Comparison of ENCODE assay signal across 7 cellular contexts in genomic region chr17:42609814-42610801, GRCh38. TPM values are rescaled to one million over a fixed set of nuclear protein-coding genes. Genes with fewer than 3 reads are reported as not detected.
DNase-seq lines count a peak whose midpoint lies in the region; ATAC-seq and TF ChIP-seq lines count a peak whose summit lies in the region.
"Not testable (repeated sequence)": the region's sequence is repeated elsewhere in the genome, so short reads cannot be mapped to it uniquely, and the experiment has no call there.

No MANE protein-coding gene starts in this region.

- H3K36me3 ChIP-seq in SJCRH30 (peaks cover 19% of the 10 kb centered on the region), liver (ENCODE audit: control insufficient read depth in 4 of 4, insufficient read depth in 3 of 4, low read depth in 1 of 4, low read length in 3 of 4) (peaks cover 8 to 28% (median 20%) of the 10 kb centered on the region in 4 donors)

- not testable (repeated sequence) for TF ChIP-seq RAD21 in liver (IDR thresholded peaks at IDR 0.05)

- TF ChIP-seq CTCF in HL-60 (IDR thresholded peaks at IDR 0.05; ENCODE audit: insufficient read depth, low read length); epithelial cell of proximal tubule (conservative IDR thresholded peaks at IDR 0.05; ENCODE audit: low read depth, low read length); liver (IDR thresholded peaks at IDR 0.05; ENCODE audit: low read depth, low read length, missing input control): not testable (repeated sequence)

- peak overlapping the region; percentile 31 to 78 for H3K9ac ChIP-seq in liver (ENCODE audit: low read depth in 1 of 2, low read length in 2 of 2)

- H3K27me3 ChIP-seq in HL-60 (ENCODE audit: insufficient read depth, poor library complexity, severe bottlenecking); SJCRH30; liver (ENCODE audit: control insufficient read depth in 4 of 4, insufficient read depth in 4 of 4, low read length in 3 of 4): not testable (repeated sequence)

- DNase-seq in HL-60 (ENCODE audit: low read depth in 1 of 2, low spot score in 1 of 2) (peak in 1 of 2 experiments; percentile 24), SJCRH30 (peak; percentile 79 to 81)
- DNase-seq in activated naive CD4-positive, alpha-beta T cell treated with Interleukin-2 at 50 U/mL for 16 hours, result peak; percentile 12
- DNase-seq in epithelial cell of proximal tubule (ENCODE audit: low read depth); sciatic nerve (ENCODE audit: low spot score): not testable (repeated sequence)

- peak overlapping the region; percentile 70 for H3K27ac ChIP-seq in HL-60 (replicated peaks)
- peak overlapping the region; percentile 75 for H3K27ac ChIP-seq in SJCRH30
- peak overlapping the region; percentile 43 to 62 for H3K27ac ChIP-seq in liver (ENCODE audit: low read depth in 1 of 2, low read length in 2 of 2)

- H3K4me3 ChIP-seq in HL-60 (replicated peaks; ENCODE audit: insufficient read depth, low read length) (peak overlapping the region; percentile 82), SJCRH30 (peak overlapping the region; percentile 77), epithelial cell of proximal tubule (ENCODE audit: low read depth, low read length) (peak overlapping the region; percentile 83), liver (ENCODE audit: low read depth in 1 of 3, low read length in 3 of 3) (peak overlapping the region; percentile 62 to 94 (median 79))

- H3K4me1 ChIP-seq in SJCRH30, result not testable (repeated sequence)
- H3K4me1 ChIP-seq in liver (ENCODE audit: control insufficient read depth in 4 of 4, insufficient read depth in 4 of 4, low read length in 3 of 4), result peaks cover 8 to 35% (median 22%) of the 10 kb centered on the region in 4 donors

- intact Hi-C loops in sciatic nerve (cut with DNase I), result not testable (repeated sequence)

- H3K9me3 ChIP-seq in SJCRH30 (replicated peaks); liver (ENCODE audit: control insufficient read depth in 4 of 4, low read length in 3 of 4): not testable (repeated sequence)

- 13% methylated on average over 35 of the region's 42 CpGs for WGBS in liver

- ATAC-seq in GM18502 (IDR thresholded peaks at IDR 0.05; ENCODE audit: poor library complexity, unreplicated experiment) (peak; percentile 1), sciatic nerve (peak; percentile 35)

TF ChIP-seq in liver, 16 proteins besides CTCF, POLR2A, EP300 and RAD21:
- TF ChIP-seq RXRA (IDR thresholded peaks at IDR 0.05) (peak in 1 of 2 donors; percentile 39), HNF4A (conservative IDR thresholded peaks at IDR 0.05) (peak in 1 of 2 donors; percentile 18)

RNA-seq across cellular contexts. Expression of gene TUBG1, which starts 0.6 kb away (rescaled TPM):
- total RNA-seq in SJCRH30 (2014; rRNA removed; shearing (Covaris generic)), result 111 and 122 TPM in 2 replicates
- total RNA-seq in epithelial cell of proximal tubule, result 96.1 and 142 TPM in 2 replicates
- 10 to 100 TPM; 12.5 to 51.1 TPM for total RNA-seq in liver
- polyA plus RNA-seq in liver, result 10 to 100 TPM; 26.3 to 28.0 TPM
- 23.4 TPM for total RNA-seq in sciatic nerve

RNA-seq across cellular contexts. Expression of gene RETREG3, which starts 0.9 kb away (rescaled TPM):
- 34.5 and 36.2 TPM in 2 replicates for total RNA-seq in SJCRH30 (2014; rRNA removed; shearing (Covaris generic))
- total RNA-seq in epithelial cell of proximal tubule (38.0 and 38.2 TPM in 2 replicates), liver (10 to 100 TPM; 41.1 to 44.3 TPM), sciatic nerve (47.1 TPM)
- polyA plus RNA-seq in liver, result 10 to 100 TPM in 1 of 2 donors, 1 to 10 TPM in 1; 9.0 to 12.1 TPM

RNA-seq across cellular contexts. Expression of gene PSMC3IP, which starts 32.6 kb away (rescaled TPM):
- 23.8 and 29.7 TPM in 2 replicates for total RNA-seq in SJCRH30 (2014; rRNA removed; shearing (Covaris generic))
- total RNA-seq in epithelial cell of proximal tubule (23.8 and 25.9 TPM in 2 replicates), liver (1 to 10 TPM; 1.3 to 3.0 TPM), sciatic nerve (5.9 TPM)
- under 1 TPM; 0.58 to 0.88 TPM for polyA plus RNA-seq in liver

RNA-seq across cellular contexts. Expression of gene MLX, which starts 43.2 kb away (rescaled TPM):
- 44.5 and 48.4 TPM in 2 replicates for total RNA-seq in SJCRH30 (2014; rRNA removed; shearing (Covaris generic))
- 15.7 and 47.6 TPM in 2 replicates for total RNA-seq in epithelial cell of proximal tubule
- 10 to 100 TPM; 19.4 to 40.0 TPM for total RNA-seq in liver
- polyA plus RNA-seq in liver, result 10 to 100 TPM; 29.2 to 35.1 TPM
- 26.6 TPM for total RNA-seq in sciatic nerve

RNA-seq across cellular contexts. Expression of gene COASY, which starts 48.2 kb away (rescaled TPM):
- total RNA-seq in SJCRH30 (2014; rRNA removed; shearing (Covaris generic)), result 33.7 and 36.3 TPM in 2 replicates
- total RNA-seq in epithelial cell of proximal tubule (49.4 and 58.2 TPM in 2 replicates), liver (10 to 100 TPM; 18.2 to 33.4 TPM), sciatic nerve (45.2 TPM)
- 10 to 100 TPM; 70.0 to 78.1 TPM for polyA plus RNA-seq in liver
